In the genomic region with DNA sequence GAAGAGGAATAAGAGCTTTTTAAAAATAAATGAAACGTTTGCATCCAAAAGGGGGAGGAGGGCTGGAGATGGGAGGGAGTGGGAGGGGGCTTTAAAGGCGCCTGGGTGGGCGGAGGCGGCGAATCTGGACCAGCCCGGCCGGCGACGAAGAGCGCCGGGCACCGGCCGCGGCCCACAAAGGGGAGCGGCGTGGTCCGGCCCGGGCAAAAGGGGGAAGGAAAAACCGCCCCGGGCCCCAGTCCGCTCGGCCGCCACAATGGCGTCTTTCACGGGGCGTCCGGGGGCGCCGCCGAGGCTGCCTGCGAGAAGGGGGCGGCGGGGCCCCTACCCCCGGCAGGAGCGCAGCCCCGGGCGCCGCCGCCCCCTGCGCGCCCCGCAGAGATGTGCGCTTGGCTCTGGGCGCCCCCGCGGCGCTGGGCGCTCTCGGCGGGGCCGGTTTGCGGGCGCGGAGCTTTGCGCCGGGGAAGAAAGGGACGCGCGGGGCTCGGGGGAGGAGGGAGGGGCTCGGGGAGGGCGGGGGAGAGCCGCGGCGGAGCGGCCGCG, we compare ENCODE assay signal across 2 cellular contexts.
TF ChIP-seq lines count a peak whose summit lies in the region.

No MANE protein-coding gene starts in this region.

TF ChIP-seq in IMR-90, 13 proteins besides CTCF, POLR2A, EP300 and RAD21 (continued from another document):
- TF ChIP-seq MAZ (IDR thresholded peaks at IDR 0.05; ENCODE audit: borderline replicate concordance, low read depth, low read length) (no peak), BHLHE40 (IDR thresholded peaks at IDR 0.05; ENCODE audit: low read depth, low read length) (no peak), MXI1 (IDR thresholded peaks at IDR 0.05; ENCODE audit: borderline replicate concordance, low read depth, low read length) (no peak), MAFK (IDR thresholded peaks at IDR 0.05; ENCODE audit: low read depth, low read length) (no peak), NFE2L2 (IDR thresholded peaks at IDR 0.05; ENCODE audit: low read depth, low read length) (no peak), CHD1 (IDR thresholded peaks at IDR 0.05; ENCODE audit: low read depth, low read length) (no peak), RFX5 (IDR thresholded peaks at IDR 0.05; ENCODE audit: low read depth, low read length) (no peak), FOS (IDR thresholded peaks at IDR 0.05; ENCODE audit: low read depth, low read length) (no peak), CEBPB (IDR thresholded peaks at IDR 0.05; ENCODE audit: low read depth, low read length) (no peak), SMC3 (IDR thresholded peaks at IDR 0.05; ENCODE audit: low read depth, low read length) (no peak)
- TF ChIP-seq, protein P1, sequence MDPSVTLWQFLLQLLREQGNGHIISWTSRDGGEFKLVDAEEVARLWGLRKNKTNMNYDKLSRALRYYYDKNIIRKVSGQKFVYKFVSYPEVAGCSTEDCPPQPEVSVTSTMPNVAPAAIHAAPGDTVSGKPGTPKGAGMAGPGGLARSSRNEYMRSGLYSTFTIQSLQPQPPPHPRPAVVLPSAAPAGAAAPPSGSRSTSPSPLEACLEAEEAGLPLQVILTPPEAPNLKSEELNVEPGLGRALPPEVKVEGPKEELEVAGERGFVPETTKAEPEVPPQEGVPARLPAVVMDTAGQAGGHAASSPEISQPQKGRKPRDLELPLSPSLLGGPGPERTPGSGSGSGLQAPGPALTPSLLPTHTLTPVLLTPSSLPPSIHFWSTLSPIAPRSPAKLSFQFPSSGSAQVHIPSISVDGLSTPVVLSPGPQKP (IDR thresholded peaks at IDR 0.05; ENCODE audit: borderline replicate concordance, low read depth, low read length): no peak
- TF ChIP-seq, protein P2, sequence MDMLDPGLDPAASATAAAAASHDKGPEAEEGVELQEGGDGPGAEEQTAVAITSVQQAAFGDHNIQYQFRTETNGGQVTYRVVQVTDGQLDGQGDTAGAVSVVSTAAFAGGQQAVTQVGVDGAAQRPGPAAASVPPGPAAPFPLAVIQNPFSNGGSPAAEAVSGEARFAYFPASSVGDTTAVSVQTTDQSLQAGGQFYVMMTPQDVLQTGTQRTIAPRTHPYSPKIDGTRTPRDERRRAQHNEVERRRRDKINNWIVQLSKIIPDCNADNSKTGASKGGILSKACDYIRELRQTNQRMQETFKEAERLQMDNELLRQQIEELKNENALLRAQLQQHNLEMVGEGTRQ (IDR thresholded peaks at IDR 0.05; ENCODE audit: low read depth, low read length): no peak

TF ChIP-seq in endothelial cell of umbilical vein, 7 proteins besides CTCF, POLR2A, EP300 and RAD21:
- TF ChIP-seq, protein P3, sequence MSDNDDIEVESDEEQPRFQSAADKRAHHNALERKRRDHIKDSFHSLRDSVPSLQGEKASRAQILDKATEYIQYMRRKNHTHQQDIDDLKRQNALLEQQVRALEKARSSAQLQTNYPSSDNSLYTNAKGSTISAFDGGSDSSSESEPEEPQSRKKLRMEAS (IDR thresholded peaks at IDR 0.05; ENCODE audit: insufficient read depth, insufficient read length): no peak
- TF ChIP-seq JUN (IDR thresholded peaks at IDR 0.05; ENCODE audit: borderline replicate concordance, insufficient read depth, insufficient read length, low read depth) (no peak), MYC (IDR thresholded peaks at IDR 0.05; ENCODE audit: low read depth, low read length) (no peak), EZH2 (IDR thresholded peaks at IDR 0.05; ENCODE audit: borderline replicate concordance, low read depth, low read length, severe bottlenecking) (no peak), FOS (IDR thresholded peaks at IDR 0.05; ENCODE audit: borderline replicate concordance, insufficient read depth, low read length) (no peak), GATA2 (IDR thresholded peaks at IDR 0.05; ENCODE audit: insufficient read depth, insufficient read length, low read depth, low read length) (no peak), POLR2AphosphoS5 (IDR thresholded peaks at IDR 0.05; ENCODE audit: insufficient read depth, low read depth, low read length) (no peak)
